ENCODE assay signal across 11 cellular contexts in the genomic region with DNA sequence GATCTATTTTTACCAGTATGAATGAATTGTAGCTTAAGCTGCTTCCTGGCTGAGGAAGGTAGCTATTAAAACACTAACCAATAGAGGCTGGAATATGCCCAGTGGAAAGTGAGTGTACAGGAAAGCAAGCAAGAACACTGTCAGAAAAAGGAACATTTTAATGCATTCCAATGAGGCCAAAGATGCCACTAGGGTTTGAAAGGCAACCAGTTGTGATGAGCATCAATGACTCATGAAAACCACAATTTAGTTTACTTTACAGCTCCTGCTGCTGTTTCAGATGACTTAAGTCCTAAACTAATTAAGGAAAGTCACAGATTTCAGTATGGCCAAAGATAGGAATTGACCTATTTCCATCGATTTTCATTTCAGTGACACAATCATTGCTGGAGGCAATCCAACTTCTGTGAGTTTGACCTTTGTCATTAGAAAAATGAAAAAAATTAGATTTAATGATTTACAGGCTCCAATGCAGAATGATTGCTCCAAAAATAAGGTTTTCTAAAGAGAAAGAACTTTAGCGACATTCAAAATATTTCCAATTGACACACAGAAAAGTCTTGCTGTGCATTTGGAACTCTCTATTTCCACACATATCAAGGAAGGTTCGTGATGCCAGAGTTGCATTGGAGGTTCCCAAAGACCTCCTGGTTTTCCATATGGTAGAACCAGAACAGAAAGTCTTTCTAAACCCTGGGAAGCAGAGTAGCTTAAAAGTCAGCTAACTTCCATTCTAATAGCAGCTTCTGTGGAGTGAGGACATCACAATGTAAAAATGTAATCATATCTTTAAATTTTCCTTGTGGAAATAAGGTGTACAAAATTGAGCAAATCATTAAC.
DNase-seq lines count a peak whose midpoint lies in the region; ATAC-seq and TF ChIP-seq lines count a peak whose summit lies in the region.
"Had no signal": no experiment of that assay in that cellular context is flagged by ENCODE, and none has a peak within 500 bp of the region (broad histone marks: within the 10 kb centered on the region; RNA-seq: fewer than 3 reads in every experiment).

No MANE protein-coding gene starts in this region.

- no peak overlapping the region for H3K4me3 Mint-ChIP-seq in nephron progenitor cell

- H3K36me3 ChIP-seq in kidney epithelial cell (ENCODE audit: control insufficient read depth, insufficient read depth, low read length), result no peaks in the 10 kb centered on the region

- peaks cover 4% of the 10 kb centered on the region for H3K27me3 Mint-ChIP-seq in nephron progenitor cell (ENCODE audit: low read depth, poor library complexity)

- H3K4me1 Mint-ChIP-seq in nephron progenitor cell, result no peaks in the 10 kb centered on the region

- H3K27ac Mint-ChIP-seq in nephron progenitor cell, result no peak overlapping the region

- ATAC-seq in HG03135 (IDR thresholded peaks at IDR 0.05; ENCODE audit: unreplicated experiment), result no peak
- no peak for ATAC-seq in HG03025 (IDR thresholded peaks at IDR 0.05; ENCODE audit: low FRiP score, unreplicated experiment)

- H3K9me3 Mint-ChIP-seq in nephron progenitor cell, result peaks cover 3% of the 10 kb centered on the region

- DNase-seq in AG08395 (ENCODE audit: low spot score) (peak; percentile 90), HT-29 (ENCODE audit: low spot score) (peak; percentile 88), amniotic stem cell (lab: John Stamatoyannopoulos, UW) (peak; percentile 69), kidney epithelial cell (ENCODE audit: low read depth) (peak; percentile 98), nephron progenitor cell (no peak), anterior cingulate cortex (lab: John Stamatoyannopoulos, UW) (no peak)
- DNase-seq: caudate nucleus, DMS79, NCI-H1105 treated with DMSO at 0.1 percent for 48 hours had no signal

- H3K36me3 Mint-ChIP-seq in nephron progenitor cell (ENCODE audit: low read depth), result no peaks in the 10 kb centered on the region

- no peaks in the 10 kb centered on the region for H3K27me3 ChIP-seq in kidney epithelial cell (ENCODE audit: control insufficient read depth, insufficient read depth, low read length)

- H3K4me3 ChIP-seq in kidney epithelial cell (ENCODE audit: low read depth, low read length), result no peak overlapping the region

- TF ChIP-seq CTCF in kidney epithelial cell (IDR thresholded peaks at IDR 0.05; ENCODE audit: insufficient read depth, low read length, poor library complexity, severe bottlenecking) (no peak), nephron progenitor cell (IDR thresholded peaks at IDR 0.05) (no peak)

Comparison
In these comparisons a context has a peak if more than half of its experiments do, and no peak if none do; other contexts are left out.
1. DNase-seq: peak in AG08395 (single experiment), HT-29 (single experiment), amniotic stem cell (single experiment) and kidney epithelial cell (single experiment); none in nephron progenitor cell (single experiment) and anterior cingulate cortex (0 of 58).